Comparison of ENCODE assay signal across 8 cellular contexts in the genomic region with DNA sequence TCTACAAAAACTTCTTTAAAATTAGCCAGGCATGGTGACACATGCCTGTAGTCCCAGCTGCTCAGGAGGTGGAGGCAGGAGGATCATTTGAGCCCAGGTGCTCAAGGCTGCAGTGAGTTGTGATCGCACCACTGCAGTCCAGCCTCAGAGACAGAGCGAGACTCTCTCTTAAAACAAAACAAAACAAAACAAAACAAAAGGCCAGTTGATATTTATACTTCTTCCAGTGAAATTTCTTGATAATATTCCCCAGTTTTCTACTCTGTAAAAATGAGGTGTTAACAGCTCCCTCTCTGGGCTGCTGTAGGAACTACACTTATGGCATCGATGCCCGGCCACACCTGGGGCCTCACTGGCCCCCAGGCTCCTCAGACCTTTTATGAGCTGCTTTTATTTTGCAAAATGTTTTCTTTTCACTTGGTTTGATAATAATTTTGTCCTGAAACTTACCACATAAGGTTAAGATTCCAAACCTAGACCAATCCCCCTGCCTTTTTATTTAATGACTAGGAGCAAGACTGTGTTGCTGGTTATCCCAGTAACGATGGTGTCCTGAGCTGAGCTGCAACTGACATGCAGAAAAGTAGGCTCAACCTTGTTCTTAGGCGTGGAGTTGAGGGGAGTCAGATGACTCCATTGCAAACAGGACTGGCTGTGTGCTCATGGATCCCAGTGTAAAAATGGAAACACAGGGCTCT. TPM values are rescaled to one million over a fixed set of nuclear protein-coding genes. Genes with fewer than 3 reads are reported as not detected.
DNase-seq lines count a peak whose midpoint lies in the region; ATAC-seq and TF ChIP-seq lines count a peak whose summit lies in the region.

No MANE protein-coding gene starts in this region.

- no peaks in the 10 kb centered on the region for H3K9me2 ChIP-seq in DOHH2 (replicated peaks; ENCODE audit: control insufficient read depth, low read length)

- peaks cover 91% of the 10 kb centered on the region for H3K79me2 ChIP-seq in DOHH2 (ENCODE audit: control insufficient read depth, low read length)

- peak overlapping the region; percentile 26 for H3K4me3 Mint-ChIP-seq in natural killer cell treated with Interleukin-12 subunit alpha and Interleukin-12 subunit beta and Interleukin-15 and Interleukin-18, amount 100 ng/mL, for 72 hours

- peak; percentile 78 for TF ChIP-seq CTCF in DOHH2 (IDR thresholded peaks at IDR 0.05; ENCODE audit: low read depth, low read length, poor library complexity, severe bottlenecking)
- TF ChIP-seq CTCF in epithelial cell of esophagus (IDR thresholded peaks at IDR 0.05; ENCODE audit: insufficient read depth, low read depth, low read length, missing control alignments), result peak; percentile 82

- H4K20me1 ChIP-seq in DOHH2 (ENCODE audit: control insufficient read depth, insufficient read depth, low read depth, low read length), result no peaks in the 10 kb centered on the region

- H3F3A ChIP-seq in DOHH2 (ENCODE audit: control insufficient read depth, insufficient read depth), result peaks cover 9% of the 10 kb centered on the region

- no peaks in the 10 kb centered on the region for H3K9me3 Mint-ChIP-seq in natural killer cell treated with Interleukin-12 subunit alpha and Interleukin-12 subunit beta and Interleukin-15 and Interleukin-18, amount 100 ng/mL, for 72 hours

- H3K4me1 ChIP-seq in DOHH2 (ENCODE audit: control insufficient read depth, low read length), result peaks cover 78% of the 10 kb centered on the region

- ATAC-seq in natural killer cell treated with Interleukin-12 subunit alpha and Interleukin-12 subunit beta and Interleukin-15 and Interleukin-18, amount 100 ng/mL, for 72 hours, result no peak
- ATAC-seq in GM18502 (IDR thresholded peaks at IDR 0.05; ENCODE audit: poor library complexity, unreplicated experiment), result no peak

- peaks cover 29 to 36% of the 10 kb centered on the region in 2 donors for H3K4me1 Mint-ChIP-seq in natural killer cell treated with Interleukin-12 subunit alpha and Interleukin-12 subunit beta and Interleukin-15 and Interleukin-18, amount 100 ng/mL, for 72 hours (ENCODE audit: low read depth in 2 of 2)

- H3K27ac Mint-ChIP-seq in natural killer cell treated with Interleukin-12 subunit alpha and Interleukin-12 subunit beta and Interleukin-15 and Interleukin-18, amount 100 ng/mL, for 72 hours, result peak overlapping the region in 1 of 2 donors; percentile 58

- peak overlapping the region; percentile 8 for H3K4me3 ChIP-seq in DOHH2 (ENCODE audit: low read length)
- H3K4me3 ChIP-seq in epithelial cell of esophagus (ENCODE audit: low read length), result no peak overlapping the region

- peak overlapping the region; percentile 41 for H3K4me2 ChIP-seq in DOHH2 (ENCODE audit: low read length)

- peak overlapping the region; percentile 67 for H3K27ac ChIP-seq in DOHH2 (ENCODE audit: low read depth, low read length)

- peak; percentile 46 for DNase-seq in LHCN-M2 (ENCODE audit: low read depth)
- DNase-seq in activated CD4-positive, alpha-beta T cell treated with anti-CD3 and anti-CD28 coated beads, Interleukin-2, amount 50 U/mL, for 1 hour, result peak; percentile 44
- peak; percentile 52 for DNase-seq in epithelial cell of esophagus (ENCODE audit: low read depth)
- DNase-seq in natural killer cell treated with Interleukin-12 subunit alpha and Interleukin-12 subunit beta and Interleukin-15 and Interleukin-18, amount 100 ng/mL, for 72 hours (ENCODE audit: low spot score), result no peak
- DNase-seq in mesenteric fat pad (ENCODE audit: low spot score), result no peak
- DNase-seq in GDM1 (lab: John Stamatoyannopoulos, UW), result no peak

- H3K36me3 ChIP-seq in DOHH2 (ENCODE audit: control insufficient read depth, low read length), result peaks cover 47% of the 10 kb centered on the region

- no peaks in the 10 kb centered on the region for H3K27me3 Mint-ChIP-seq in natural killer cell treated with Interleukin-12 subunit alpha and Interleukin-12 subunit beta and Interleukin-15 and Interleukin-18, amount 100 ng/mL, for 72 hours

- H3K9me3 ChIP-seq in DOHH2 (ENCODE audit: control insufficient read depth, insufficient read depth, low read length), result no peaks in the 10 kb centered on the region

- H3K36me3 Mint-ChIP-seq in natural killer cell treated with Interleukin-12 subunit alpha and Interleukin-12 subunit beta and Interleukin-15 and Interleukin-18, amount 100 ng/mL, for 72 hours, result no peaks in the 10 kb centered on the region

- H3K27me3 ChIP-seq in DOHH2 (ENCODE audit: control insufficient read depth, low read length), result no peaks in the 10 kb centered on the region

RNA-seq across cellular contexts. Expression of a gene that starts 17.6 kb away (rescaled TPM):
- total RNA-seq in LHCN-M2 (2014; rRNA removed), result 45.9 and 55.4 TPM in 2 replicates
- 31.4 TPM for polyA plus RNA-seq in LHCN-M2 (2012)
- 100 to 1,000 TPM in 1 of 2 donors, 10 to 100 TPM in 1; 92.8 to 132 TPM for total RNA-seq in natural killer cell treated with Interleukin-12 subunit alpha and Interleukin-12 subunit beta and Interleukin-15 and Interleukin-18, amount 100 ng/mL, for 72 hours
- 55.6 TPM for total RNA-seq in mesenteric fat pad

RNA-seq across cellular contexts. Expression of a gene that starts 45.5 kb away (rescaled TPM):
- total RNA-seq in LHCN-M2 (2014; rRNA removed) (59.1 and 62.8 TPM in 2 replicates), mesenteric fat pad (39.0 TPM)
- 49.4 TPM for polyA plus RNA-seq in LHCN-M2 (2012)
- 10 to 100 TPM; 56.1 to 61.1 TPM for total RNA-seq in natural killer cell treated with Interleukin-12 subunit alpha and Interleukin-12 subunit beta and Interleukin-15 and Interleukin-18, amount 100 ng/mL, for 72 hours

RNA-seq across cellular contexts. Expression of a gene that starts 47.7 kb away (rescaled TPM):
- total RNA-seq in LHCN-M2 (2014; rRNA removed), result 50.9 and 53.5 TPM in 2 replicates
- polyA plus RNA-seq in LHCN-M2 (2012), result 60.7 TPM
- total RNA-seq in natural killer cell treated with Interleukin-12 subunit alpha and Interleukin-12 subunit beta and Interleukin-15 and Interleukin-18, amount 100 ng/mL, for 72 hours, result 10 to 100 TPM; 37.4 to 46.4 TPM
- 34.6 TPM for total RNA-seq in mesenteric fat pad

RNA-seq across cellular contexts. Expression of a gene that starts 49.0 kb away (rescaled TPM):
- total RNA-seq in LHCN-M2 (2014; rRNA removed) (13.7 and 17.4 TPM in 2 replicates), mesenteric fat pad (14.5 TPM)
- 5.1 TPM for polyA plus RNA-seq in LHCN-M2 (2012)
- 10 to 100 TPM; 34.8 to 55.0 TPM for total RNA-seq in natural killer cell treated with Interleukin-12 subunit alpha and Interleukin-12 subunit beta and Interleukin-15 and Interleukin-18, amount 100 ng/mL, for 72 hours

RNA-seq across cellular contexts. Expression of a gene that starts 49.3 kb away (rescaled TPM):
- total RNA-seq in LHCN-M2 (2014; rRNA removed) (132 and 155 TPM in 2 replicates), mesenteric fat pad (71.3 TPM)
- 136 TPM for polyA plus RNA-seq in LHCN-M2 (2012)
- 100 to 1,000 TPM in 1 of 2 donors, 10 to 100 TPM in 1; 98.1 to 192 TPM for total RNA-seq in natural killer cell treated with Interleukin-12 subunit alpha and Interleukin-12 subunit beta and Interleukin-15 and Interleukin-18, amount 100 ng/mL, for 72 hours

Comparison
In these comparisons a context has a peak if more than half of its experiments do, and no peak if none do; other contexts are left out.
1. DNase-seq: peak in LHCN-M2 (single experiment), activated CD4-positive, alpha-beta T cell treated with anti-CD3 and anti-CD28 coated beads, Interleukin-2, amount 50 U/mL, for 1 hour (single experiment) and epithelial cell of esophagus (single experiment); none in natural killer cell treated with Interleukin-12 subunit alpha and Interleukin-12 subunit beta and Interleukin-15 and Interleukin-18, amount 100 ng/mL, for 72 hours (single experiment), mesenteric fat pad (single experiment) and GDM1 (single experiment).